In the genomic region with DNA sequence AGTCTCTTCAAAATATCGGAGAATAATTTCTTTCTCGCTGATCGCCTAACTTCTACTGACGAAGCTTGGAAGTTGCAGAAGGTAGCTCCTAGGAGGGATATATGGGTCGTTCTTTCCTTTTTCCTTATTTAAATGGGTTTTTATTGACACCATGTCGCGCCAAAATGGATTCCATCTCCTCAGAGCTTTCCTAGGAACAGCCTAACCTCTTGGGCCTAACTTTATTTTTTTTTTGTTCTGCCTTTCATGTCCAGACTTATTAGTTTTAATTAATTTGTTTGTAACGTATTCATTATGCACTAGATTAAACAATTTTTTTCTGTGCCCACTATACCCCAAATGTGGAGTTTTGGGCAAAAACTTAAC, we compare ENCODE assay signal across 8 cellular contexts.
DNase-seq lines count a peak whose midpoint lies in the region; ATAC-seq and TF ChIP-seq lines count a peak whose summit lies in the region.

No MANE protein-coding gene starts in this region.

- H3K36me3 Mint-ChIP-seq in neural crest cell (ENCODE audit: low read depth), result peaks cover 17% of the 10 kb centered on the region

- H3K27me3 Mint-ChIP-seq in neural crest cell (ENCODE audit: low read depth), result no peaks in the 10 kb centered on the region

- H3K4me3 Mint-ChIP-seq in neural crest cell, result peak overlapping the region; percentile 97

- POLR2A ChIA-PET in OCI-LY7 (lab: Charles Lee), result interaction anchor here (0.6 to 1.5 kb wide), 3 partner anchors 13 to 35 kb away, joined by 3 to 5 read pairs (median 4); no protein-coding TSS in a partner anchor

- peaks cover 40% of the 10 kb centered on the region for H3K4me1 Mint-ChIP-seq in neural crest cell

- BruUV-seq in OCI-LY7 (replicated peaks; lab: Mats Ljungman, UMichigan), result TSS peak; percentile 72

- no peaks in the 10 kb centered on the region for H3K9me3 Mint-ChIP-seq in neural crest cell

- no peaks in the 10 kb centered on the region for H3K9me2 ChIP-seq in OCI-LY7 (ENCODE audit: insufficient read depth, low read length)

- H3K27ac ChIP-seq in OCI-LY7 (ENCODE audit: low read depth, low read length, poor library complexity, severe bottlenecking), result peak overlapping the region; percentile 45

- H2AFZ ChIP-seq in OCI-LY7 (ENCODE audit: low read length), result peak overlapping the region; percentile 52; the same call in 1 of the 2 replicates

- ATAC-seq in HG02588 (IDR thresholded peaks at IDR 0.05; ENCODE audit: unreplicated experiment) (no peak), HG02798 (IDR thresholded peaks at IDR 0.05; ENCODE audit: poor library complexity, unreplicated experiment) (no peak)

- peak; percentile 43 for DNase-seq in DMS53 (lab: John Stamatoyannopoulos, UW)
- DNase-seq in DMS53 treated with DMSO at 0.1 percent for 48 hours (lab: John Stamatoyannopoulos, UW; ENCODE audit: unreplicated experiment), result no peak
- no peak for DNase-seq in OCI-LY7 (ENCODE audit: low spot score)
- DNase-seq in neural crest cell (ENCODE audit: low read depth, low spot score), result no peak
- no peak for DNase-seq in NCI-H187 treated with DMSO at 0.1 percent for 48 hours (lab: John Stamatoyannopoulos, UW)

- H3K4me3 ChIP-seq in OCI-LY7 (ENCODE audit: low read depth, low read length, poor library complexity, severe bottlenecking) (peak overlapping the region; percentile 87), endocrine pancreas (ENCODE audit: control insufficient read depth, insufficient read depth, low read length) (peak overlapping the region; percentile 81)

- TF ChIP-seq CTCF in OCI-LY7 (conservative IDR thresholded peaks at IDR 0.05; ENCODE audit: low read length), result no peak
- no peak for TF ChIP-seq CTCF in neural crest cell (conservative IDR thresholded peaks at IDR 0.05)

- H3K9ac ChIP-seq in endocrine pancreas (ENCODE audit: control insufficient read depth, insufficient read depth, low read length), result peak overlapping the region; percentile 47

- H3K9me3 ChIP-seq in OCI-LY7 (ENCODE audit: low read length) (no peaks in the 10 kb centered on the region), endocrine pancreas (ENCODE audit: control insufficient read depth, low read length) (no peaks in the 10 kb centered on the region)

- no peaks in the 10 kb centered on the region for H3K27me3 ChIP-seq in endocrine pancreas (ENCODE audit: control insufficient read depth, insufficient read depth, low read length)

- H3K79me2 ChIP-seq in OCI-LY7 (ENCODE audit: insufficient read depth, low read depth, low read length), result peaks cover 51% of the 10 kb centered on the region

- peak overlapping the region; percentile 73 for H3K4me2 ChIP-seq in OCI-LY7 (ENCODE audit: low read length)

- intact Hi-C loops in OCI-LY7 (cut with micrococcal nuclease; ENCODE audit: unreplicated experiment), result loop anchor here (5.0 kb wide), 3 partner anchors 63 to 382 kb away; partner anchors contain the start of gene CHIC1

- H3K36me3 ChIP-seq in OCI-LY7 (ENCODE audit: insufficient read depth, low read length) (peaks cover 26% of the 10 kb centered on the region), endocrine pancreas (ENCODE audit: control insufficient read depth, insufficient read depth, low read length) (no peaks in the 10 kb centered on the region)

- H3K4me1 ChIP-seq in OCI-LY7 (ENCODE audit: insufficient read depth, low read length, poor library complexity, severe bottlenecking), result peaks cover 6% of the 10 kb centered on the region
- no peaks in the 10 kb centered on the region for H3K4me1 ChIP-seq in endocrine pancreas (ENCODE audit: control insufficient read depth, insufficient read depth, low read length)

- no peaks in the 10 kb centered on the region for H4K20me1 ChIP-seq in OCI-LY7 (ENCODE audit: insufficient read depth, low read length)

- CTCF ChIA-PET in OCI-LY7 (lab: Charles Lee; ENCODE audit: unreplicated experiment), result no interaction called here

- H3K27ac Mint-ChIP-seq in neural crest cell (ENCODE audit: unreplicated experiment), result peak overlapping the region; percentile 99
